ENCODE assay signal across 3 cellular contexts in the genomic region with DNA sequence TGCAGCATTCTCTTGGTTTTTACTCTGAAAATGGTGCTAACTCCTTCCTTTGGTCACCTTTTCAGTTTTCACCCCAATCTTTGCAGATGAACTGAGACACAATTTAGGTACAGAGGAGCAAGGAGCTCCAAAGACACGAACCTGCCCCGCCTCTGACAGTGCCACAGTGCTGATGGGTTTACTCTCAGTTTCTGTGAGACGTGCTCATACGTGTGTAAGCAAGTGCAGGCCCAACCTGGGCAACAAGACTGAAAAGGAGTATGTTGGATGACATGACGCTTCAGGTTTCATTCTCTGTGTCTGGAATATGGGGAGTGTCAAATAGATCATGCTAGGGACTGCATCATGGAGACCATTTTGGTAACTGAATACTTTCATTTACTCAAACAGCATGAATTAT.
"Had no signal": no experiment of that assay in that cellular context is flagged by ENCODE, and none has a peak within 500 bp of the region (broad histone marks: within the 10 kb centered on the region; RNA-seq: fewer than 3 reads in every experiment).

No MANE protein-coding gene starts in this region.

- ATAC-seq: GM12878 had no signal

- DNase-seq: GDM1, GF-D8 had no signal

- H3K4me3 ChIP-seq: GM12878 had no signal
